1 cellular context compared by ENCODE assay signal in the genomic region with DNA sequence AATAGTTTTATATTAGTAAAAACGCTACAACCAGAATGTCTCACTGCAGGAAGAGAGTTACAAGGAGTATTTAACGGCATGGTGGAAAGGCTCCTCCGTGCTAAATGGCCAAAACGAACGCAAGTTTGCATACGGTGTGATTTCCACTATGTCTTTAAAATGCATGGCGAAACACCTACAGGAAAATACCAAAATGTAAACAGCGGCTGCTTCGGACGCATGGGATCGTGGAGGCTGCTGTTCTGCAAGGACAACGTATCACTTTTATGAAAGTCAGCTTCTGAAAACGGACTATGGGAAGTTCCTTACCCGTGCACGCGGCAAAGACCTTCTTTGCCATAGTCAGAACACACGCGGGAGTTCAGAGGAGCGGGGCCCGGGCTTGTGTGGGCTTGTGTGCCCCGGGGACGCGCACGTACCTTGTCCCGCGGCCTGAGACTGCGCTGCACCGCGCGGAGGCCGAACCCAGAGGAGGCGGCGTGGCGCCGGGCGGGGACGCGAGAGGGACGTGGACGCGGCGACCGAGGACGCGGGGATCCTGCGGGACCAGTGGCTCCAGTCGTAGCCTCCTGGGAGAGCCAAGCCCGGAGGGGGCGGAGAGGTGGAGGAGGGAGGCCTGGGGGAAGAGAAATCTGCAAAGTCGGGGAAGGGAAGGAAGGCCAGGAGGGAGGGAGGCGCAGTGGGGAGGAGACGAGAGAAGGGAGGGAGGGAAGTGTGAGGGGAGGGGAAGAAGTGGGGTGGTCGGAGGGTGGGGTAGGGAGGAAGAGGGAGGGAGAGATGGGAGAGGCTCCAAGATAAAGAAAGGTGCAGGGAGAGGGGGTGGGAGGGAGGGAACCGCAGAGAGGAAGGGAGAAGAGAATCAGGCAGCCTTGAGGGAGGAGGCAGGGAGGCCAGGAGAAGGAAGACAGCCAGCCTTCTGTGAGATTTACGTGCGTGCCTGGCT.
TF ChIP-seq lines count a peak whose summit lies in the region.

CMBL (minus strand) TSS at position 697 of the 943 bp plus-strand sequence. CDS start 17,140 bp downstream, outside the sequence.

TF ChIP-seq in HepG2, 621 proteins besides CTCF, POLR2A, EP300 and RAD21 (continued from another document and continues in another):
- TF ChIP-seq, protein P1, sequence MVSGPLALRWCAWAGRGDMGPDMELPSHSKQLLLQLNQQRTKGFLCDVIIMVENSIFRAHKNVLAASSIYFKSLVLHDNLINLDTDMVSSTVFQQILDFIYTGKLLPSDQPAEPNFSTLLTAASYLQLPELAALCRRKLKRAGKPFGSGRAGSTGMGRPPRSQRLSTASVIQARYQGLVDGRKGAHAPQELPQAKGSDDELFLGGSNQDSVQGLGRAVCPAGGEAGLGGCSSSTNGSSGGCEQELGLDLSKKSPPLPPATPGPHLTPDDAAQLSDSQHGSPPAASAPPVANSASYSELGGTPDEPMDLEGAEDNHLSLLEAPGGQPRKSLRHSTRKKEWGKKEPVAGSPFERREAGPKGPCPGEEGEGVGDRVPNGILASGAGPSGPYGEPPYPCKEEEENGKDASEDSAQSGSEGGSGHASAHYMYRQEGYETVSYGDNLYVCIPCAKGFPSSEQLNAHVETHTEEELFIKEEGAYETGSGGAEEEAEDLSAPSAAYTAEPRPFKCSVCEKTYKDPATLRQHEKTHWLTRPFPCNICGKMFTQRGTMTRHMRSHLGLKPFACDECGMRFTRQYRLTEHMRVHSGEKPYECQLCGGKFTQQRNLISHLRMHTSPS (CRISPR knock-in tag; IDR thresholded peaks at IDR 0.05; ENCODE audit: low read depth): 0 out of 2 replicates have a peak, but pooled peaks have one; percentile 50
- 0 out of 2 replicates have a peak, but pooled peaks have one; percentile 30 for TF ChIP-seq KLF12 (CRISPR knock-in tag; IDR thresholded peaks at IDR 0.05; ENCODE audit: borderline replicate concordance)
- no peak for TF ChIP-seq TOE1 (CRISPR knock-in tag; IDR thresholded peaks at IDR 0.05)
- no peak for TF ChIP-seq ZNF878 (CRISPR knock-in tag; IDR thresholded peaks at IDR 0.05)
- TF ChIP-seq USF2 (IDR thresholded peaks at IDR 0.05; ENCODE audit: low read depth, low read length): no peak
- no peak for TF ChIP-seq USF2 (CRISPR knock-in tag; IDR thresholded peaks at IDR 0.05; ENCODE audit: borderline replicate concordance)
- TF ChIP-seq ZEB1 (IDR thresholded peaks at IDR 0.05; ENCODE audit: insufficient replicate concordance, low read depth): no peak
- TF ChIP-seq POLR2G (IDR thresholded peaks at IDR 0.05; ENCODE audit: low read depth, low read length): peak; percentile 73
- TF ChIP-seq, protein P2, sequence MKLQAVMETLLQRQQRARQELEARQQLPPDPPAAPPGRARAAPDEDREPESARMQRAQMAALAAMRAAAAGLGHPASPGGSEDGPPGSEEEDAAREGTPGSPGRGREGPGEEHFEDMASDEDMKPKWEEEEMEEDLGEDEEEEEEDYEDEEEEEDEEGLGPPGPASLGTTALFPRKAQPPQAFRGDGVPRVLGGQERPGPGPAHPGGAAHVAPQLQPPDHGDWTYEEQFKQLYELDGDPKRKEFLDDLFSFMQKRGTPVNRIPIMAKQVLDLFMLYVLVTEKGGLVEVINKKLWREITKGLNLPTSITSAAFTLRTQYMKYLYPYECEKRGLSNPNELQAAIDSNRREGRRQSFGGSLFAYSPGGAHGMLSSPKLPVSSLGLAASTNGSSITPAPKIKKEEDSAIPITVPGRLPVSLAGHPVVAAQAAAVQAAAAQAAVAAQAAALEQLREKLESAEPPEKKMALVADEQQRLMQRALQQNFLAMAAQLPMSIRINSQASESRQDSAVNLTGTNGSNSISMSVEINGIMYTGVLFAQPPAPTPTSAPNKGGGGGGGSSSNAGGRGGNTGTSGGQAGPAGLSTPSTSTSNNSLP (IDR thresholded peaks at IDR 0.05; ENCODE audit: low read depth, low read length): no peak
- no peak for TF ChIP-seq TRIM24 (CRISPR knock-in tag; IDR thresholded peaks at IDR 0.05)
- no peak for TF ChIP-seq TCF7L2 (IDR thresholded peaks at IDR 0.05; ENCODE audit: low read depth, low read length)
- TF ChIP-seq TFE3 (CRISPR knock-in tag; IDR thresholded peaks at IDR 0.05): no peak
- no peak for TF ChIP-seq HNRNPH1 (optimal IDR thresholded peaks at IDR 0.05; ENCODE audit: low read depth, low read length)
- TF ChIP-seq ZSCAN9 (CRISPR knock-in tag; IDR thresholded peaks at IDR 0.05; ENCODE audit: borderline replicate concordance): peak; percentile 42; the same call in 1 of the 2 replicates
- no peak for TF ChIP-seq SRSF4 (IDR thresholded peaks at IDR 0.05; ENCODE audit: low read depth, low read length, poor library complexity, severe bottlenecking)
- TF ChIP-seq, protein P3, sequence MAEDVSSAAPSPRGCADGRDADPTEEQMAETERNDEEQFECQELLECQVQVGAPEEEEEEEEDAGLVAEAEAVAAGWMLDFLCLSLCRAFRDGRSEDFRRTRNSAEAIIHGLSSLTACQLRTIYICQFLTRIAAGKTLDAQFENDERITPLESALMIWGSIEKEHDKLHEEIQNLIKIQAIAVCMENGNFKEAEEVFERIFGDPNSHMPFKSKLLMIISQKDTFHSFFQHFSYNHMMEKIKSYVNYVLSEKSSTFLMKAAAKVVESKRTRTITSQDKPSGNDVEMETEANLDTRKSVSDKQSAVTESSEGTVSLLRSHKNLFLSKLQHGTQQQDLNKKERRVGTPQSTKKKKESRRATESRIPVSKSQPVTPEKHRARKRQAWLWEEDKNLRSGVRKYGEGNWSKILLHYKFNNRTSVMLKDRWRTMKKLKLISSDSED (CRISPR knock-in tag; IDR thresholded peaks at IDR 0.05): no peak
- TF ChIP-seq MEIS2 (CRISPR knock-in tag; IDR thresholded peaks at IDR 0.05): no peak
- TF ChIP-seq KLF9 (CRISPR knock-in tag; IDR thresholded peaks at IDR 0.05; ENCODE audit: low read depth): no peak
- no peak for TF ChIP-seq ARNTL (CRISPR knock-in tag; IDR thresholded peaks at IDR 0.05)
- TF ChIP-seq MTF1 (CRISPR knock-in tag; IDR thresholded peaks at IDR 0.05): no peak
- TF ChIP-seq SP5 (CRISPR knock-in tag; IDR thresholded peaks at IDR 0.05; ENCODE audit: borderline replicate concordance, low read depth): 0 out of 2 replicates have a peak, but pooled peaks have one; percentile 31
- no peak for TF ChIP-seq ZNF101 (CRISPR knock-in tag; IDR thresholded peaks at IDR 0.05; ENCODE audit: borderline replicate concordance, low read depth)
- no peak for TF ChIP-seq ZNF350 (CRISPR knock-in tag; IDR thresholded peaks at IDR 0.05; ENCODE audit: borderline replicate concordance, low read depth)
- no peak for TF ChIP-seq NR2F2 (IDR thresholded peaks at IDR 0.05; ENCODE audit: borderline replicate concordance, low read depth)
- TF ChIP-seq ZNF549 (CRISPR knock-in tag; IDR thresholded peaks at IDR 0.05): no peak
- TF ChIP-seq ZNF282 (IDR thresholded peaks at IDR 0.05; ENCODE audit: partially characterized antibody): no peak
- TF ChIP-seq, protein P4, sequence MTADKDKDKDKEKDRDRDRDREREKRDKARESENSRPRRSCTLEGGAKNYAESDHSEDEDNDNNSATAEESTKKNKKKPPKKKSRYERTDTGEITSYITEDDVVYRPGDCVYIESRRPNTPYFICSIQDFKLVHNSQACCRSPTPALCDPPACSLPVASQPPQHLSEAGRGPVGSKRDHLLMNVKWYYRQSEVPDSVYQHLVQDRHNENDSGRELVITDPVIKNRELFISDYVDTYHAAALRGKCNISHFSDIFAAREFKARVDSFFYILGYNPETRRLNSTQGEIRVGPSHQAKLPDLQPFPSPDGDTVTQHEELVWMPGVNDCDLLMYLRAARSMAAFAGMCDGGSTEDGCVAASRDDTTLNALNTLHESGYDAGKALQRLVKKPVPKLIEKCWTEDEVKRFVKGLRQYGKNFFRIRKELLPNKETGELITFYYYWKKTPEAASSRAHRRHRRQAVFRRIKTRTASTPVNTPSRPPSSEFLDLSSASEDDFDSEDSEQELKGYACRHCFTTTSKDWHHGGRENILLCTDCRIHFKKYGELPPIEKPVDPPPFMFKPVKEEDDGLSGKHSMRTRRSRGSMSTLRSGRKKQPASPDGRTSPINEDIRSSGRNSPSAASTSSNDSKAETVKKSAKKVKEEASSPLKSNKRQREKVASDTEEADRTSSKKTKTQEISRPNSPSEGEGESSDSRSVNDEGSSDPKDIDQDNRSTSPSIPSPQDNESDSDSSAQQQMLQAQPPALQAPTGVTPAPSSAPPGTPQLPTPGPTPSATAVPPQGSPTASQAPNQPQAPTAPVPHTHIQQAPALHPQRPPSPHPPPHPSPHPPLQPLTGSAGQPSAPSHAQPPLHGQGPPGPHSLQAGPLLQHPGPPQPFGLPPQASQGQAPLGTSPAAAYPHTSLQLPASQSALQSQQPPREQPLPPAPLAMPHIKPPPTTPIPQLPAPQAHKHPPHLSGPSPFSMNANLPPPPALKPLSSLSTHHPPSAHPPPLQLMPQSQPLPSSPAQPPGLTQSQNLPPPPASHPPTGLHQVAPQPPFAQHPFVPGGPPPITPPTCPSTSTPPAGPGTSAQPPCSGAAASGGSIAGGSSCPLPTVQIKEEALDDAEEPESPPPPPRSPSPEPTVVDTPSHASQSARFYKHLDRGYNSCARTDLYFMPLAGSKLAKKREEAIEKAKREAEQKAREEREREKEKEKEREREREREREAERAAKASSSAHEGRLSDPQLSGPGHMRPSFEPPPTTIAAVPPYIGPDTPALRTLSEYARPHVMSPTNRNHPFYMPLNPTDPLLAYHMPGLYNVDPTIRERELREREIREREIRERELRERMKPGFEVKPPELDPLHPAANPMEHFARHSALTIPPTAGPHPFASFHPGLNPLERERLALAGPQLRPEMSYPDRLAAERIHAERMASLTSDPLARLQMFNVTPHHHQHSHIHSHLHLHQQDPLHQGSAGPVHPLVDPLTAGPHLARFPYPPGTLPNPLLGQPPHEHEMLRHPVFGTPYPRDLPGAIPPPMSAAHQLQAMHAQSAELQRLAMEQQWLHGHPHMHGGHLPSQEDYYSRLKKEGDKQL (CRISPR knock-in tag; IDR thresholded peaks at IDR 0.05; ENCODE audit: low read depth): no peak
- TF ChIP-seq ZSCAN20 (CRISPR knock-in tag; IDR thresholded peaks at IDR 0.05; ENCODE audit: borderline replicate concordance): no peak
- TF ChIP-seq, protein P5, sequence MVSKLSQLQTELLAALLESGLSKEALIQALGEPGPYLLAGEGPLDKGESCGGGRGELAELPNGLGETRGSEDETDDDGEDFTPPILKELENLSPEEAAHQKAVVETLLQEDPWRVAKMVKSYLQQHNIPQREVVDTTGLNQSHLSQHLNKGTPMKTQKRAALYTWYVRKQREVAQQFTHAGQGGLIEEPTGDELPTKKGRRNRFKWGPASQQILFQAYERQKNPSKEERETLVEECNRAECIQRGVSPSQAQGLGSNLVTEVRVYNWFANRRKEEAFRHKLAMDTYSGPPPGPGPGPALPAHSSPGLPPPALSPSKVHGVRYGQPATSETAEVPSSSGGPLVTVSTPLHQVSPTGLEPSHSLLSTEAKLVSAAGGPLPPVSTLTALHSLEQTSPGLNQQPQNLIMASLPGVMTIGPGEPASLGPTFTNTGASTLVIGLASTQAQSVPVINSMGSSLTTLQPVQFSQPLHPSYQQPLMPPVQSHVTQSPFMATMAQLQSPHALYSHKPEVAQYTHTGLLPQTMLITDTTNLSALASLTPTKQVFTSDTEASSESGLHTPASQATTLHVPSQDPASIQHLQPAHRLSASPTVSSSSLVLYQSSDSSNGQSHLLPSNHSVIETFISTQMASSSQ (IDR thresholded peaks at IDR 0.05; ENCODE audit: low read depth): no peak
- TF ChIP-seq, protein P5 (CRISPR knock-in tag; IDR thresholded peaks at IDR 0.05; ENCODE audit: borderline replicate concordance): no peak
- TF ChIP-seq REL (CRISPR knock-in tag; conservative IDR thresholded peaks at IDR 0.05): no peak
- peak; percentile 65 for TF ChIP-seq GMEB1 (CRISPR knock-in tag; IDR thresholded peaks at IDR 0.05; ENCODE audit: borderline replicate concordance)
